In the genomic region with DNA sequence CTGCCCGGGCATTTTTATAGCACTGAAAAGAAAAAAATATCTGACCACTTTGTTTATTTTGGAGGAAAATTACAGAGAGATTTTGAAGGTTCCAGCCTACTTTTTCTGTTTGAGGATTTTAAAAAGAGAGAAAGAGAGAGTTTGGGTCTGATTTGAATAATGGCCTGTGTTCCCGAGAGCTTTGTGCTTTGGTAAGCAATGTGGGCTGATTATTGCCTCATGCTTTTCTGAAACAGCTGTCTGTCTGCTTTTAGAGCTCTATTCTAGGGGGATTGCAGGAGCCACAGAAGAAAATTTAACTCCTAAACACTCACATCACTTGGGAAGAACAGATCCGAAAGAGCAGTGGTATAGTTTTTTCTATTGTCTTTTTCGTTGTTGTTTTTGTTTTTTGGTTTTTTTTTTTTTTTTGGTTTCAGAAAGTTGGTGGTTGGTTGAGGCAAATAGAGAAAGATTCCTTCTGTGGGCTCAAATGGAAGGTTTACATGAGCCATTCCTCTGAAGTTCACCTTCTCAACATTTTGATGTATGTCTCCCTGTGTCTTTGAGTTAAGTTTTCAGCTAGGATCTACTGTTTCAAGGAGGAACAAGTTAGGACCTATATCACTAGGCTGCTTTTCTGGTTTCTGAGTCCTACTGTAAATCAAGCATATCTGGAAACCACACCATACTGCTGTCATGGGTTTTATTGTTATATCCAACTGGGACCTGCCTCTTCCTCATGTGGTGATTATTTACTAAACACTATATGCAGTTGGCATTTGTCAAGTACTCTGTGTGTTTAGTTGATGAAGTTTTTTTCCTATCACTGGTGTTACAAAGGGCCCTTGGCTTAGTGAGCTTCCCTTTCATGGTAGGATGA, we compare ENCODE assay signal across 14 cellular contexts.
DNase-seq lines count a peak whose midpoint lies in the region; ATAC-seq, FAIRE-seq and TF ChIP-seq lines count a peak whose summit lies in the region.
"Had no signal": no experiment of that assay in that cellular context is flagged by ENCODE, and none has a peak within 500 bp of the region (broad histone marks: within the 10 kb centered on the region; RNA-seq: fewer than 3 reads in every experiment).

No MANE protein-coding gene starts in this region.

- DNase-seq in NCI-H82 (lab: John Stamatoyannopoulos, UW) = peak; percentile 5
- no peak for DNase-seq in NCI-H82 treated with DMSO at 0.1 percent for 48 hours (lab: John Stamatoyannopoulos, UW; ENCODE audit: unreplicated experiment)
- DNase-seq in NCI-H345 (lab: John Stamatoyannopoulos, UW) = peak; percentile 46
- DNase-seq in fibroblast of gingiva (ENCODE audit: low read depth) = peak; percentile 13
- no peak for DNase-seq in GM12892 (ENCODE audit: insufficient read length)
- no peak for DNase-seq in GF-D8 (lab: John Stamatoyannopoulos, UW)
- DNase-seq: activated effector memory CD4-positive, alpha-beta T cell treated with Interleukin-2 at 50 U/mL for 16 hours; aorta; CD4-positive, alpha-beta T cell; stimulated activated CD4-positive, alpha-beta T cell treated with anti-CD3 and anti-CD28 coated beads, Interleukin-4, amount 100 ng/mL, for 1 hour; WERI-Rb-1 had no signal

- no peak for TF ChIP-seq POLR2A in GM12892 (IDR thresholded peaks at IDR 0.05; ENCODE audit: low read depth, low read length)

- H3K36me3 ChIP-seq in skeletal muscle satellite cell (ENCODE audit: insufficient read depth, low read length) = no peaks in the 10 kb centered on the region
- H3K36me3 ChIP-seq: WERI-Rb-1 had no signal

- no peaks in the 10 kb centered on the region for H3K27me3 ChIP-seq in skeletal muscle satellite cell (ENCODE audit: control insufficient read depth, insufficient read depth, low read length)

- H3K9me3 ChIP-seq in skeletal muscle satellite cell (replicated peaks; ENCODE audit: low read length) = no peaks in the 10 kb centered on the region

- H3K4me2 ChIP-seq in skeletal muscle satellite cell (ENCODE audit: low read length) = peak overlapping the region; percentile 40

- no peak overlapping the region for H3K9ac ChIP-seq in skeletal muscle satellite cell (ENCODE audit: low read depth, low read length)

- H3K4me3 ChIP-seq in skeletal muscle satellite cell (ENCODE audit: low read length) = no peak overlapping the region

- ATAC-seq in HG02610 (IDR thresholded peaks at IDR 0.05; ENCODE audit: unreplicated experiment) = no peak
- ATAC-seq: Panc1 had no signal

- no peak for FAIRE-seq in GM12892 (lab: Jason Lieb, UNC)

- peaks cover 11% of the 10 kb centered on the region for H3K4me1 ChIP-seq in skeletal muscle satellite cell (ENCODE audit: control insufficient read depth, insufficient read depth, low read length)

Comparison
In these comparisons a context has a peak if more than half of its experiments do, and no peak if none do; other contexts are left out.
1. DNase-seq: peak in NCI-H82 (single experiment), NCI-H345 (single experiment) and fibroblast of gingiva (single experiment); none in NCI-H82 treated with DMSO at 0.1 percent for 48 hours (single experiment), GM12892 (single experiment) and GF-D8 (single experiment).